In the genomic region with DNA sequence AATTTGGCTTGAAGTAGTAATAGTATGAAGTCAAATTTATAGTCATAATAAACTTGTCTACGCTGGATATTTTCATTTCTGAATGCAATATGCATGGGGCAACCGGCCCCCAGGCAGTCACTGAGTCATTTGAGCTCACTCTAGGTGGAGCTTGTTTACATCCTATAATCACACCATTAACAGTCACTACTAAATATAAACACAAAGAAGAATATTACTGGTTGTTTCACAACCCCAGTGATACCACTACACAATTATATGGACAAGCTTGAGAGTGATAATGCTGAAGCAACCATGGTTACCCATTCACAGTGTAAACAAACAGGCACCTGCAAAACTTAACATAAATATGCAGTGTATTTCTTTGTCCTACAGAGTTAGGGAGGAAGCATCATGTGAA, we compare ENCODE assay signal across 1 cellular context.
A peak's percentile ranks its signal among the peaks of the same experiment; 100 is the strongest.
TF ChIP-seq lines count a peak whose summit lies in the region.

No MANE protein-coding gene starts in this region.

TF ChIP-seq in HEK293, 187 proteins besides CTCF, POLR2A, EP300 and RAD21 (continued from another document):
- TF ChIP-seq, protein P1, sequence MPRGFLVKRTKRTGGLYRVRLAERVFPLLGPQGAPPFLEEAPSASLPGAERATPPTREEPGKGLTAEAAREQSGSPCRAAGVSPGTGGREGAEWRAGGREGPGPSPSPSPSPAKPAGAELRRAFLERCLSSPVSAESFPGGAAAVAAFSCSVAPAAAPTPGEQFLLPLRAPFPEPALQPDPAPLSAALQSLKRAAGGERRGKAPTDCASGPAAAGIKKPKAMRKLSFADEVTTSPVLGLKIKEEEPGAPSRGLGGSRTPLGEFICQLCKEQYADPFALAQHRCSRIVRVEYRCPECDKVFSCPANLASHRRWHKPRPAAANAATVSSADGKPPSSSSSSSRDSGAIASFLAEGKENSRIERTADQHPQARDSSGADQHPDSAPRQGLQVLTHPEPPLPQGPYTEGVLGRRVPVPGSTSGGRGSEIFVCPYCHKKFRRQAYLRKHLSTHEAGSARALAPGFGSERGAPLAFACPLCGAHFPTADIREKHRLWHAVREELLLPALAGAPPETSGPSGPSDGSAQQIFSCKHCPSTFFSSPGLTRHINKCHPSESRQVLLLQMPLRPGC (tag by site-specific recombination; IDR thresholded peaks at IDR 0.05) = 0 out of 2 replicates have a peak, but pooled peaks have one; percentile 70
- TF ChIP-seq GLIS2 (tag by site-specific recombination; IDR thresholded peaks at IDR 0.05) (no peak), ZEB2 (tag by site-specific recombination; IDR thresholded peaks at IDR 0.05) (peak; percentile 70; the same call in 1 of the 2 replicates), KLF9 (tag by site-specific recombination; IDR thresholded peaks at IDR 0.05; ENCODE audit: low read depth) (no peak), ZNF707 (tag by site-specific recombination; IDR thresholded peaks at IDR 0.05) (no peak), ZNF433 (tag by site-specific recombination; IDR thresholded peaks at IDR 0.05; ENCODE audit: low read depth) (no peak), OSR2 (tag by site-specific recombination; IDR thresholded peaks at IDR 0.05) (peak; percentile 62; the same call in 1 of the 2 replicates), ZBTB7A (tag by site-specific recombination; IDR thresholded peaks at IDR 0.05; ENCODE audit: low read depth) (no peak), FEZF1 (tag by site-specific recombination; IDR thresholded peaks at IDR 0.05) (peak; percentile 20; the same call in 1 of the 2 replicates), ZNF324 (tag by site-specific recombination; IDR thresholded peaks at IDR 0.05) (no peak), ZNF843 (tag by site-specific recombination; IDR thresholded peaks at IDR 0.05) (peak; percentile 50; the same call in 1 of the 2 replicates), ZNF548 (tag by site-specific recombination; IDR thresholded peaks at IDR 0.05) (no peak), ZNF76 (tag by site-specific recombination; IDR thresholded peaks at IDR 0.05; ENCODE audit: borderline replicate concordance, low read depth) (no peak), WT1 (tag by site-specific recombination; IDR thresholded peaks at IDR 0.05) (peak; percentile 59; the same call in 1 of the 2 replicates), BCL11A (tag by site-specific recombination; IDR thresholded peaks at IDR 0.05; ENCODE audit: low read depth) (peak; percentile 54; the same call in 1 of the 2 replicates), ZNF184 (tag by site-specific recombination; IDR thresholded peaks at IDR 0.05) (0 out of 2 replicates have a peak, but pooled peaks have one; percentile 26), ZNF211 (tag by site-specific recombination; IDR thresholded peaks at IDR 0.05; ENCODE audit: low read depth) (no peak), ZNF366 (tag by site-specific recombination; conservative IDR thresholded peaks at IDR 0.05) (peak; percentile 74), ZNF629 (tag by site-specific recombination; IDR thresholded peaks at IDR 0.05) (peak; percentile 58), ZNF777 (tag by site-specific recombination; IDR thresholded peaks at IDR 0.05; ENCODE audit: borderline replicate concordance) (no peak), ZNF174 (tag by site-specific recombination; IDR thresholded peaks at IDR 0.05) (no peak), SP7 (tag by site-specific recombination; IDR thresholded peaks at IDR 0.05) (peak; percentile 90), ZNF155 (tag by site-specific recombination; IDR thresholded peaks at IDR 0.05) (no peak), BCL11B (tag by site-specific recombination; IDR thresholded peaks at IDR 0.05; ENCODE audit: low read depth) (no peak), ZNF514 (tag by site-specific recombination; IDR thresholded peaks at IDR 0.05) (no peak), SALL2 (tag by site-specific recombination; IDR thresholded peaks at IDR 0.05; ENCODE audit: borderline replicate concordance) (no peak), ZFP37 (tag by site-specific recombination; IDR thresholded peaks at IDR 0.05) (no peak), KLF10 (tag by site-specific recombination; IDR thresholded peaks at IDR 0.05) (no peak)
- TF ChIP-seq, protein P2, sequence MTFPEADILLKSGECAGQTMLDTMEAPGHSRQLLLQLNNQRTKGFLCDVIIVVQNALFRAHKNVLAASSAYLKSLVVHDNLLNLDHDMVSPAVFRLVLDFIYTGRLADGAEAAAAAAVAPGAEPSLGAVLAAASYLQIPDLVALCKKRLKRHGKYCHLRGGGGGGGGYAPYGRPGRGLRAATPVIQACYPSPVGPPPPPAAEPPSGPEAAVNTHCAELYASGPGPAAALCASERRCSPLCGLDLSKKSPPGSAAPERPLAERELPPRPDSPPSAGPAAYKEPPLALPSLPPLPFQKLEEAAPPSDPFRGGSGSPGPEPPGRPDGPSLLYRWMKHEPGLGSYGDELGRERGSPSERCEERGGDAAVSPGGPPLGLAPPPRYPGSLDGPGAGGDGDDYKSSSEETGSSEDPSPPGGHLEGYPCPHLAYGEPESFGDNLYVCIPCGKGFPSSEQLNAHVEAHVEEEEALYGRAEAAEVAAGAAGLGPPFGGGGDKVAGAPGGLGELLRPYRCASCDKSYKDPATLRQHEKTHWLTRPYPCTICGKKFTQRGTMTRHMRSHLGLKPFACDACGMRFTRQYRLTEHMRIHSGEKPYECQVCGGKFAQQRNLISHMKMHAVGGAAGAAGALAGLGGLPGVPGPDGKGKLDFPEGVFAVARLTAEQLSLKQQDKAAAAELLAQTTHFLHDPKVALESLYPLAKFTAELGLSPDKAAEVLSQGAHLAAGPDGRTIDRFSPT (tag by site-specific recombination; IDR thresholded peaks at IDR 0.05) = no peak
- TF ChIP-seq, protein P3, sequence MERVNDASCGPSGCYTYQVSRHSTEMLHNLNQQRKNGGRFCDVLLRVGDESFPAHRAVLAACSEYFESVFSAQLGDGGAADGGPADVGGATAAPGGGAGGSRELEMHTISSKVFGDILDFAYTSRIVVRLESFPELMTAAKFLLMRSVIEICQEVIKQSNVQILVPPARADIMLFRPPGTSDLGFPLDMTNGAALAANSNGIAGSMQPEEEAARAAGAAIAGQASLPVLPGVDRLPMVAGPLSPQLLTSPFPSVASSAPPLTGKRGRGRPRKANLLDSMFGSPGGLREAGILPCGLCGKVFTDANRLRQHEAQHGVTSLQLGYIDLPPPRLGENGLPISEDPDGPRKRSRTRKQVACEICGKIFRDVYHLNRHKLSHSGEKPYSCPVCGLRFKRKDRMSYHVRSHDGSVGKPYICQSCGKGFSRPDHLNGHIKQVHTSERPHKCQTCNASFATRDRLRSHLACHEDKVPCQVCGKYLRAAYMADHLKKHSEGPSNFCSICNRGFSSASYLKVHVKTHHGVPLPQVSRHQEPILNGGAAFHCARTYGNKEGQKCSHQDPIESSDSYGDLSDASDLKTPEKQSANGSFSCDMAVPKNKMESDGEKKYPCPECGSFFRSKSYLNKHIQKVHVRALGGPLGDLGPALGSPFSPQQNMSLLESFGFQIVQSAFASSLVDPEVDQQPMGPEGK (tag by site-specific recombination; IDR thresholded peaks at IDR 0.05) = 0 out of 2 replicates have a peak, but pooled peaks have one; percentile 19
- TF ChIP-seq, protein P4, sequence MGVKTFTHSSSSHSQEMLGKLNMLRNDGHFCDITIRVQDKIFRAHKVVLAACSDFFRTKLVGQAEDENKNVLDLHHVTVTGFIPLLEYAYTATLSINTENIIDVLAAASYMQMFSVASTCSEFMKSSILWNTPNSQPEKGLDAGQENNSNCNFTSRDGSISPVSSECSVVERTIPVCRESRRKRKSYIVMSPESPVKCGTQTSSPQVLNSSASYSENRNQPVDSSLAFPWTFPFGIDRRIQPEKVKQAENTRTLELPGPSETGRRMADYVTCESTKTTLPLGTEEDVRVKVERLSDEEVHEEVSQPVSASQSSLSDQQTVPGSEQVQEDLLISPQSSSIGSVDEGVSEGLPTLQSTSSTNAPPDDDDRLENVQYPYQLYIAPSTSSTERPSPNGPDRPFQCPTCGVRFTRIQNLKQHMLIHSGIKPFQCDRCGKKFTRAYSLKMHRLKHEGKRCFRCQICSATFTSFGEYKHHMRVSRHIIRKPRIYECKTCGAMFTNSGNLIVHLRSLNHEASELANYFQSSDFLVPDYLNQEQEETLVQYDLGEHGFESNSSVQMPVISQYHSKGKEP (tag by site-specific recombination; IDR thresholded peaks at IDR 0.05) = peak; percentile 96
- TF ChIP-seq, protein P5, sequence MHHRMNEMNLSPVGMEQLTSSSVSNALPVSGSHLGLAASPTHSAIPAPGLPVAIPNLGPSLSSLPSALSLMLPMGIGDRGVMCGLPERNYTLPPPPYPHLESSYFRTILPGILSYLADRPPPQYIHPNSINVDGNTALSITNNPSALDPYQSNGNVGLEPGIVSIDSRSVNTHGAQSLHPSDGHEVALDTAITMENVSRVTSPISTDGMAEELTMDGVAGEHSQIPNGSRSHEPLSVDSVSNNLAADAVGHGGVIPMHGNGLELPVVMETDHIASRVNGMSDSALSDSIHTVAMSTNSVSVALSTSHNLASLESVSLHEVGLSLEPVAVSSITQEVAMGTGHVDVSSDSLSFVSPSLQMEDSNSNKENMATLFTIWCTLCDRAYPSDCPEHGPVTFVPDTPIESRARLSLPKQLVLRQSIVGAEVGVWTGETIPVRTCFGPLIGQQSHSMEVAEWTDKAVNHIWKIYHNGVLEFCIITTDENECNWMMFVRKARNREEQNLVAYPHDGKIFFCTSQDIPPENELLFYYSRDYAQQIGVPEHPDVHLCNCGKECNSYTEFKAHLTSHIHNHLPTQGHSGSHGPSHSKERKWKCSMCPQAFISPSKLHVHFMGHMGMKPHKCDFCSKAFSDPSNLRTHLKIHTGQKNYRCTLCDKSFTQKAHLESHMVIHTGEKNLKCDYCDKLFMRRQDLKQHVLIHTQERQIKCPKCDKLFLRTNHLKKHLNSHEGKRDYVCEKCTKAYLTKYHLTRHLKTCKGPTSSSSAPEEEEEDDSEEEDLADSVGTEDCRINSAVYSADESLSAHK (tag by site-specific recombination; IDR thresholded peaks at IDR 0.05) = peak; percentile 27; the same call in 1 of the 2 replicates
- TF ChIP-seq, protein P6, sequence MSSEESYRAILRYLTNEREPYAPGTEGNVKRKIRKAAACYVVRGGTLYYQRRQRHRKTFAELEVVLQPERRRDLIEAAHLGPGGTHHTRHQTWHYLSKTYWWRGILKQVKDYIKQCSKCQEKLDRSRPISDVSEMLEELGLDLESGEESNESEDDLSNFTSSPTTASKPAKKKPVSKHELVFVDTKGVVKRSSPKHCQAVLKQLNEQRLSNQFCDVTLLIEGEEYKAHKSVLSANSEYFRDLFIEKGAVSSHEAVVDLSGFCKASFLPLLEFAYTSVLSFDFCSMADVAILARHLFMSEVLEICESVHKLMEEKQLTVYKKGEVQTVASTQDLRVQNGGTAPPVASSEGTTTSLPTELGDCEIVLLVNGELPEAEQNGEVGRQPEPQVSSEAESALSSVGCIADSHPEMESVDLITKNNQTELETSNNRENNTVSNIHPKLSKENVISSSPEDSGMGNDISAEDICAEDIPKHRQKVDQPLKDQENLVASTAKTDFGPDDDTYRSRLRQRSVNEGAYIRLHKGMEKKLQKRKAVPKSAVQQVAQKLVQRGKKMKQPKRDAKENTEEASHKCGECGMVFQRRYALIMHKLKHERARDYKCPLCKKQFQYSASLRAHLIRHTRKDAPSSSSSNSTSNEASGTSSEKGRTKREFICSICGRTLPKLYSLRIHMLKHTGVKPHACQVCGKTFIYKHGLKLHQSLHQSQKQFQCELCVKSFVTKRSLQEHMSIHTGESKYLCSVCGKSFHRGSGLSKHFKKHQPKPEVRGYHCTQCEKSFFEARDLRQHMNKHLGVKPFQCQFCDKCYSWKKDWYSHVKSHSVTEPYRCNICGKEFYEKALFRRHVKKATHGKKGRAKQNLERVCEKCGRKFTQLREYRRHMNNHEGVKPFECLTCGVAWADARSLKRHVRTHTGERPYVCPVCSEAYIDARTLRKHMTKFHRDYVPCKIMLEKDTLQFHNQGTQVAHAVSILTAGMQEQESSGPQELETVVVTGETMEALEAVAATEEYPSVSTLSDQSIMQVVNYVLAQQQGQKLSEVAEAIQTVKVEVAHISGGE (tag by site-specific recombination; conservative IDR thresholded peaks at IDR 0.05; ENCODE audit: low read depth) = no peak
- TF ChIP-seq, protein P7, sequence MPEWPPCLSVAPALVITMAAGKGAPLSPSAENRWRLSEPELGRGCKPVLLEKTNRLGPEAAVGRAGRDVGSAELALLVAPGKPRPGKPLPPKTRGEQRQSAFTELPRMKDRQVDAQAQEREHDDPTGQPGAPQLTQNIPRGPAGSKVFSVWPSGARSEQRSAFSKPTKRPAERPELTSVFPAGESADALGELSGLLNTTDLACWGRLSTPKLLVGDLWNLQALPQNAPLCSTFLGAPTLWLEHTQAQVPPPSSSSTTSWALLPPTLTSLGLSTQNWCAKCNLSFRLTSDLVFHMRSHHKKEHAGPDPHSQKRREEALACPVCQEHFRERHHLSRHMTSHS (tag by site-specific recombination; IDR thresholded peaks at IDR 0.05) = no peak
